In genomic region chr5:142403583-142403982, GRCh38 we compare ENCODE assay signal across 15 cellular contexts.
DNase-seq lines count a peak whose midpoint lies in the region; ATAC-seq, FAIRE-seq and TF ChIP-seq lines count a peak whose summit lies in the region.
"Had no signal": no experiment of that assay in that cellular context is flagged by ENCODE, and none has a peak within 500 bp of the region (broad histone marks: within the 10 kb centered on the region; RNA-seq: fewer than 3 reads in every experiment).

No MANE protein-coding gene starts in this region.

- H3K27me3 ChIP-seq in A673 (replicated peaks; ENCODE audit: insufficient read depth, low read depth, low read length, poor library complexity) (no peaks in the 10 kb centered on the region), mammary epithelial cell (ENCODE audit: insufficient read depth, low read length) (no peaks in the 10 kb centered on the region), lower lobe of right lung (ENCODE audit: low read depth) (no peaks in the 10 kb centered on the region), spleen (replicated peaks in 1 of 7) (peaks cover 0 to 10% (median 0%) of the 10 kb centered on the region in 7 donors)
- H3K27me3 ChIP-seq: gastrocnemius medialis had no signal

- no peak overlapping the region for H3K4me3 ChIP-seq in A673 (ENCODE audit: low read depth, low read length, poor library complexity, severe bottlenecking)
- no peak overlapping the region for H3K4me3 ChIP-seq in LNCaP clone FGC (ENCODE audit: low read depth, low read length)
- H3K4me3 ChIP-seq in mammary epithelial cell (replicated peaks in 1 of 3; ENCODE audit: insufficient read depth in 1 of 3, low read depth in 2 of 3, low read length in 3 of 3) = no peak overlapping the region
- peak overlapping the region; percentile 27 for H3K4me3 ChIP-seq in lower lobe of right lung
- H3K4me3 ChIP-seq in spleen = no peak overlapping the region
- H3K4me3 ChIP-seq in kidney (ENCODE audit: low read length in 2 of 2) = no peak overlapping the region
- H3K4me3 ChIP-seq: gastrocnemius medialis had no signal

- H3K79me2 ChIP-seq in mammary epithelial cell (ENCODE audit: insufficient read depth, low read length) = no peaks in the 10 kb centered on the region

- CTCF ChIA-PET in A673 (lab: Charles Lee) = interaction anchor here (0.7 kb wide), 1 partner anchor 144 kb away, joined by 6 read pairs; no protein-coding TSS in a partner anchor
- CTCF ChIA-PET in mammary epithelial cell (lab: Charles Lee; ENCODE audit: low non-redundant PET) = no interaction called here

- in situ Hi-C loops in mammary epithelial cell (cut with MboI; ENCODE audit: low sequenced_read_pairs in 2 of 2) = no loop called here

- H2AFZ ChIP-seq in mammary epithelial cell (ENCODE audit: low read depth, low read length) = no peak overlapping the region

- no peak for TF ChIP-seq POLR2A in spleen (IDR thresholded peaks at IDR 0.05)

- H3K9me3 ChIP-seq in A673 (ENCODE audit: low read depth, low read length, poor library complexity, severe bottlenecking) (no peaks in the 10 kb centered on the region), mammary epithelial cell (replicated peaks; ENCODE audit: insufficient read depth, low read length) (no peaks in the 10 kb centered on the region), lower lobe of right lung (no peaks in the 10 kb centered on the region), spleen (no peaks in the 10 kb centered on the region), kidney (ENCODE audit: control insufficient read depth in 1 of 2, low read length in 2 of 2) (no peaks in the 10 kb centered on the region)
- H3K9me3 ChIP-seq: gastrocnemius medialis had no signal

- H3K36me3 ChIP-seq in A673 (ENCODE audit: insufficient read depth, low read length, poor library complexity, severe bottlenecking) (no peaks in the 10 kb centered on the region), mammary epithelial cell (ENCODE audit: insufficient read depth, low read length) (no peaks in the 10 kb centered on the region), lower lobe of right lung (no peaks in the 10 kb centered on the region), spleen (no peaks in the 10 kb centered on the region), kidney (ENCODE audit: control insufficient read depth in 1 of 2, insufficient read depth in 2 of 2, low read length in 2 of 2) (no peaks in the 10 kb centered on the region)
- H3K36me3 ChIP-seq: gastrocnemius medialis had no signal

- H3K9ac ChIP-seq in mammary epithelial cell (ENCODE audit: insufficient read depth, low read length) = no peak overlapping the region
- H3K9ac ChIP-seq in kidney (ENCODE audit: low read length in 2 of 2) = no peak overlapping the region
- H3K9ac ChIP-seq: KMS-11 had no signal

- peaks cover 64% of the 10 kb centered on the region for H3K4me1 ChIP-seq in A673 (ENCODE audit: insufficient read depth, low read length, poor library complexity, severe bottlenecking)
- H3K4me1 ChIP-seq in mammary epithelial cell (ENCODE audit: insufficient read depth, low read length) = peaks cover 8% of the 10 kb centered on the region
- no peaks in the 10 kb centered on the region for H3K4me1 ChIP-seq in lower lobe of right lung
- peaks cover 0 to 13% (median 2%) of the 10 kb centered on the region in 6 donors for H3K4me1 ChIP-seq in spleen
- H3K4me1 ChIP-seq in kidney (ENCODE audit: control insufficient read depth in 1 of 2, insufficient read depth in 1 of 2, low read depth in 1 of 2, low read length in 2 of 2) = no peaks in the 10 kb centered on the region
- H3K4me1 ChIP-seq: gastrocnemius medialis had no signal

- POLR2A ChIA-PET in A673 (lab: Charles Lee; ENCODE audit: low non-redundant PET) = no interaction called here

- BruUV-seq in A673 (replicated peaks; lab: Mats Ljungman, UMichigan) = no TSS peak
- no TSS peak for BruUV-seq in mammary epithelial cell (replicated peaks; lab: Mats Ljungman, UMichigan)

- intact Hi-C loops in A673 (cut with micrococcal nuclease; ENCODE audit: unreplicated experiment) = loop anchor here (5.0 kb wide), 1 partner anchor 144 kb away; no protein-coding TSS in a partner anchor
- intact Hi-C loops in mammary epithelial cell (cut with micrococcal nuclease) = no loop called here
- intact Hi-C loops in lower lobe of right lung (cut with DNase I) = no loop called here
- intact Hi-C loops in spleen (cut with DNase I; ENCODE audit: low total_unique reads) = no loop called here
- intact Hi-C loops in kidney (cut with DNase I) = no loop called here

- peak; percentile 72 to 78 for ATAC-seq in lower lobe of right lung
- ATAC-seq: gastrocnemius medialis had no signal

- no peak for DNase-seq in A673 (ENCODE audit: low spot score)
- DNase-seq in LNCaP clone FGC (ENCODE audit: low read depth) = peak; percentile 74
- peak; percentile 42 for DNase-seq in mammary epithelial cell
- DNase-seq in lower lobe of right lung = no peak
- DNase-seq in spleen = no peak
- DNase-seq in GM03348 (ENCODE audit: low spot score) = no peak
- DNase-seq in kidney = no peak
- DNase-seq in A172 (ENCODE audit: low spot score) = no peak
- DNase-seq: activated CD4-positive, alpha-beta T cell treated with anti-CD3 and anti-CD28 coated beads for 4 hours; gastrocnemius medialis; NCI-H2081; stimulated activated CD4-positive, alpha-beta T cell treated with anti-CD3 and anti-CD28 coated beads, Interleukin-1b, Interleukin-23, amount 100 ng/mL, for 48 hours; SW 1271 had no signal

- no peaks in the 10 kb centered on the region for H4K20me1 ChIP-seq in mammary epithelial cell (ENCODE audit: insufficient read depth, low read length)

- WGBS in mammary epithelial cell (ENCODE audit: low coverage, missing lambda C conversion rate) = 45% methylated on average over 6 of the region's 7 CpGs
- 73 to 81% (median 76%) methylated on average over 7 of the region's 7 CpGs for WGBS in spleen, 5 donors

- dilution Hi-C loops in mammary epithelial cell (cut with HindIII; ENCODE audit: low sequenced_read_pairs) = no loop called here

- TF ChIP-seq CTCF in A673 (conservative IDR thresholded peaks at IDR 0.05; ENCODE audit: low read depth, low read length) = no peak
- TF ChIP-seq CTCF in LNCaP clone FGC (IDR thresholded peaks at IDR 0.05; ENCODE audit: control insufficient read depth, extremely low read depth, insufficient read depth) = no peak
- TF ChIP-seq CTCF in mammary epithelial cell (conservative IDR thresholded peaks at IDR 0.05 in 1 of 2, IDR thresholded peaks at IDR 0.05 in 1 of 2; ENCODE audit: extremely low read depth in 1 of 2, insufficient read depth in 1 of 2, low read depth in 1 of 2, low read length in 2 of 2) = no peak
- no peak for TF ChIP-seq CTCF in lower lobe of right lung (IDR thresholded peaks at IDR 0.05)
- TF ChIP-seq CTCF in spleen (IDR thresholded peaks at IDR 0.05 in 8 of 11, conservative IDR thresholded peaks at IDR 0.05 in 3 of 11) = no peak
- TF ChIP-seq CTCF in kidney (IDR thresholded peaks at IDR 0.05; ENCODE audit: borderline replicate concordance, extremely low read depth, insufficient read depth) = no peak

- H3K27ac ChIP-seq in A673 (ENCODE audit: low read depth, low read length, poor library complexity, severe bottlenecking) = peak overlapping the region; percentile 80
- H3K27ac ChIP-seq in mammary epithelial cell (ENCODE audit: insufficient read depth, low read depth, low read length) = no peak overlapping the region
- H3K27ac ChIP-seq in lower lobe of right lung = peak overlapping the region; percentile 56
- H3K27ac ChIP-seq in spleen = no peak overlapping the region
- H3K27ac ChIP-seq in kidney (ENCODE audit: low read depth in 2 of 2, low read length in 2 of 2) = peak overlapping the region in 1 of 2 donors; percentile 88
- H3K27ac ChIP-seq: KMS-11 had no signal

- FAIRE-seq in kidney (lab: Jason Lieb, UNC) = no peak
- FAIRE-seq: G401.6 had no signal

- H3K4me2 ChIP-seq in mammary epithelial cell (ENCODE audit: insufficient read depth, low read depth, low read length) = no peak overlapping the region
- H3K4me2 ChIP-seq: KMS-11 had no signal

Comparison
In these comparisons a context has a peak if more than half of its experiments do, and no peak if none do; other contexts are left out.
1. DNase-seq: peak in LNCaP clone FGC (single experiment) and mammary epithelial cell (single experiment); none in A673 (single experiment), lower lobe of right lung (single experiment), spleen (single experiment), GM03348 (single experiment), kidney (single experiment) and A172 (single experiment).
2. H3K27ac ChIP-seq: peak in A673 (single experiment) and lower lobe of right lung (single experiment); none in mammary epithelial cell (single experiment) and spleen (0 of 8).